12 cellular contexts compared by ENCODE assay signal in the genomic region with DNA sequence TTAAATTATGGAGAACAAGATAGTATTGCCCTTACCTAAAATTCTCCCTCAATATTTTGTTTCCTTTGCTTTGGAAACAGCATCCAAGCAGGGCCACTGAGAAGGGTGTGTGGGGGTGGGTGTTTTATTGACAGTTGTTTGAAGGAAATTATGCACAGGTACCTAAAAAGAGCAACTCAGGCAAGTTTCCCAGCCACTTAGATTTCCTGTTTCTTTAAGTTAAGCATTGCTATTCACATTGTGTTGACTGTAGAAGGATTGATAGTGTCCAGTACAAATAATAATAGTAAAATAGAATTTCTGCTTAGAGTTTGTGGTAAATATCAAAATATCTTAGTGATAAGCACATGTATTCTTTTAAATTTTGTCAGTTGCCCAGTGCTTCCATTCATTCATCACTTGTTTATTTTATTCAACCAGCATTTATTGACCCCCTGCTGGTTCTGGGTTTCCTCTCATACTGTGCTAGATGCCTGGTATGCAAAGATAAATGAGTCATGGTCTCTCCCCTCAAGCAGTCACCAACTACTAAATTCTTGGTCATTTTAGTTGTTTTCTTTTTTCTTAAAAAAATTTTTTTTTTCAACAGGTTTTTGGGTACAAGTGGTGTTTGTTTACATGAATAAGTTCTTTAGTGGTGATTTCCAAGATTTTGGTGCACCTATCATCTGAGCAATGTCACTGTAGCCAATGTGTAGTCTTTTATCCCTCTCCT. TPM values are rescaled to one million over a fixed set of nuclear protein-coding genes. Genes with fewer than 3 reads are reported as not detected.
DNase-seq lines count a peak whose midpoint lies in the region; ATAC-seq, FAIRE-seq and TF ChIP-seq lines count a peak whose summit lies in the region.
"Had no signal": no experiment of that assay in that cellular context is flagged by ENCODE, and none has a peak within 500 bp of the region (broad histone marks: within the 10 kb centered on the region; RNA-seq: fewer than 3 reads in every experiment).

No MANE protein-coding gene starts in this region.

- H3K4me1 ChIP-seq in PC-3 (ENCODE audit: insufficient read depth, low read length) (peaks cover 29% of the 10 kb centered on the region), endothelial cell of umbilical vein (ENCODE audit: control insufficient read depth, extremely low read depth, insufficient read depth, low read length) (peaks cover 21% of the 10 kb centered on the region)
- H3K4me1 ChIP-seq: upper lobe of right lung had no signal

- no peaks in the 10 kb centered on the region for H3K9me3 ChIP-seq in PC-3 (ENCODE audit: low read length)
- H3K9me3 ChIP-seq in endothelial cell of umbilical vein (replicated peaks; ENCODE audit: control insufficient read depth, insufficient read depth, low read length) = no peaks in the 10 kb centered on the region
- H3K9me3 ChIP-seq: upper lobe of right lung had no signal

- no peaks in the 10 kb centered on the region for H3K9me3 Mint-ChIP-seq in activated CD4-positive, alpha-beta T cell treated with anti-CD3 and anti-CD28 coated beads for 36 hours (ENCODE audit: low read depth)
- peaks cover 3% of the 10 kb centered on the region for H3K9me3 Mint-ChIP-seq in activated CD4-positive, alpha-beta T cell treated with anti-CD3 and anti-CD28 coated beads, Interleukin-2, amount 10 ng/mL, durations not matched to agents 7 days and 5 days
- H3K9me3 Mint-ChIP-seq in effector memory CD8-positive, alpha-beta T cell = no peaks in the 10 kb centered on the region

- H3K79me2 ChIP-seq in PC-3 (ENCODE audit: low read length) (peaks cover 52% of the 10 kb centered on the region), endothelial cell of umbilical vein (ENCODE audit: control insufficient read depth, insufficient read depth, low read length) (peaks cover 2% of the 10 kb centered on the region)

- H3K4me1 Mint-ChIP-seq in activated CD4-positive, alpha-beta T cell treated with anti-CD3 and anti-CD28 coated beads for 36 hours = peaks cover 31% of the 10 kb centered on the region
- peaks cover 1% of the 10 kb centered on the region for H3K4me1 Mint-ChIP-seq in activated CD4-positive, alpha-beta T cell treated with anti-CD3 and anti-CD28 coated beads, Interleukin-2, amount 10 ng/mL, durations not matched to agents 7 days and 5 days
- H3K4me1 Mint-ChIP-seq in effector memory CD8-positive, alpha-beta T cell (ENCODE audit: low read depth in 2 of 2) = peaks cover 13 to 25% of the 10 kb centered on the region in 2 donors

- H3K27me3 ChIP-seq in PC-3 (ENCODE audit: low read length) (no peaks in the 10 kb centered on the region), endothelial cell of umbilical vein (ENCODE audit: control insufficient read depth in 2 of 2, insufficient read depth in 2 of 2, low read length in 2 of 2) (no peaks in the 10 kb centered on the region)
- H3K27me3 ChIP-seq: BLaER1 treated with 17β-estradiol and CSF1 and Interleukin-3, amounts not matched to agents 10 nM and 100 nM; upper lobe of right lung had no signal

- TF ChIP-seq CTCF in PC-3 (conservative IDR thresholded peaks at IDR 0.05; ENCODE audit: low read depth, low read length) (no peak), endothelial cell of umbilical vein (IDR thresholded peaks at IDR 0.05; ENCODE audit: extremely low read depth in 1 of 2, insufficient read depth in 1 of 2, low read depth in 1 of 2, low read length in 2 of 2) (no peak), GM13976 (IDR thresholded peaks at IDR 0.05; ENCODE audit: borderline replicate concordance, control extremely low read depth, extremely low read depth, insufficient read depth, missing control alignments) (no peak)

- H3K9ac ChIP-seq in PC-3 (ENCODE audit: low read length) (peak overlapping the region; percentile 27), endothelial cell of umbilical vein (replicated peaks; ENCODE audit: extremely low read depth, insufficient read depth, low read length) (peak overlapping the region; percentile 9)
- H3K9ac ChIP-seq: BLaER1 treated with 17β-estradiol and CSF1 and Interleukin-3, amounts not matched to agents 10 nM and 100 nM had no signal

- H3K36me3 Mint-ChIP-seq in activated CD4-positive, alpha-beta T cell treated with anti-CD3 and anti-CD28 coated beads for 36 hours (ENCODE audit: low read depth) = no peaks in the 10 kb centered on the region
- H3K36me3 Mint-ChIP-seq in activated CD4-positive, alpha-beta T cell treated with anti-CD3 and anti-CD28 coated beads, Interleukin-2, amount 10 ng/mL, durations not matched to agents 7 days and 5 days (ENCODE audit: low read depth) = peaks cover 2% of the 10 kb centered on the region
- H3K36me3 Mint-ChIP-seq in effector memory CD8-positive, alpha-beta T cell (ENCODE audit: insufficient read depth) = no peaks in the 10 kb centered on the region

- H3K4me2 ChIP-seq in PC-3 (ENCODE audit: low read length) = peak overlapping the region; percentile 68
- H3K4me2 ChIP-seq in endothelial cell of umbilical vein (ENCODE audit: insufficient read depth, low read length) = peak overlapping the region; percentile 50
- H3K4me2 ChIP-seq: BLaER1 treated with 17β-estradiol and CSF1 and Interleukin-3, amounts not matched to agents 10 nM and 100 nM had no signal

- no peak overlapping the region for H3K27ac Mint-ChIP-seq in activated CD4-positive, alpha-beta T cell treated with anti-CD3 and anti-CD28 coated beads for 36 hours
- no peak overlapping the region for H3K27ac Mint-ChIP-seq in activated CD4-positive, alpha-beta T cell treated with anti-CD3 and anti-CD28 coated beads, Interleukin-2, amount 10 ng/mL, durations not matched to agents 7 days and 5 days
- H3K27ac Mint-ChIP-seq in effector memory CD8-positive, alpha-beta T cell = no peak overlapping the region

- POLR2A ChIA-PET in activated CD4-positive, alpha-beta T cell treated with anti-CD3 and anti-CD28 coated beads for 36 hours (lab: Charles Lee) = no interaction called here
- POLR2A ChIA-PET in activated CD4-positive, alpha-beta T cell treated with anti-CD3 and anti-CD28 coated beads, Interleukin-2, amount 10 ng/mL, durations not matched to agents 7 days and 5 days (lab: Charles Lee) = no interaction called here
- POLR2A ChIA-PET in PC-3 (lab: Charles Lee; ENCODE audit: unreplicated experiment) (no interaction called here), endothelial cell of umbilical vein (lab: Charles Lee) (no interaction called here)

- no peaks in the 10 kb centered on the region for H3K9me2 ChIP-seq in PC-3 (replicated peaks; ENCODE audit: low read length)

- peak; percentile 55 for FAIRE-seq in endothelial cell of umbilical vein (lab: Jason Lieb, UNC)
- FAIRE-seq in urothelium cell line (lab: Jason Lieb, UNC) = no peak

- TF ChIP-seq POLR2A in endothelial cell of umbilical vein (IDR thresholded peaks at IDR 0.05; ENCODE audit: low read depth, low read length) = no peak

- ATAC-seq in activated CD4-positive, alpha-beta T cell treated with anti-CD3 and anti-CD28 coated beads for 36 hours = peak; percentile 49
- ATAC-seq in PC-3 = peak; percentile 70
- no peak for ATAC-seq in effector memory CD8-positive, alpha-beta T cell (replicated peaks)
- ATAC-seq: upper lobe of right lung had no signal

- no peak overlapping the region for H3K4me3 Mint-ChIP-seq in activated CD4-positive, alpha-beta T cell treated with anti-CD3 and anti-CD28 coated beads for 36 hours
- H3K4me3 Mint-ChIP-seq in activated CD4-positive, alpha-beta T cell treated with anti-CD3 and anti-CD28 coated beads, Interleukin-2, amount 10 ng/mL, durations not matched to agents 7 days and 5 days = no peak overlapping the region
- H3K4me3 Mint-ChIP-seq in effector memory CD8-positive, alpha-beta T cell = no peak overlapping the region
- H3K4me3 Mint-ChIP-seq: nephron had no signal

- no peaks in the 10 kb centered on the region for H3K27me3 Mint-ChIP-seq in activated CD4-positive, alpha-beta T cell treated with anti-CD3 and anti-CD28 coated beads for 36 hours
- H3K27me3 Mint-ChIP-seq in activated CD4-positive, alpha-beta T cell treated with anti-CD3 and anti-CD28 coated beads, Interleukin-2, amount 10 ng/mL, durations not matched to agents 7 days and 5 days = no peaks in the 10 kb centered on the region
- H3K27me3 Mint-ChIP-seq in effector memory CD8-positive, alpha-beta T cell = no peaks in the 10 kb centered on the region

- H3K36me3 ChIP-seq in PC-3 (ENCODE audit: low read depth, low read length) (no peaks in the 10 kb centered on the region), endothelial cell of umbilical vein (ENCODE audit: control insufficient read depth in 2 of 2, extremely low read depth in 1 of 2, insufficient read depth in 2 of 2, low read length in 2 of 2) (no peaks in the 10 kb centered on the region)
- H3K36me3 ChIP-seq: upper lobe of right lung had no signal

- H2AFZ ChIP-seq in PC-3 (ENCODE audit: low read length) (no peak overlapping the region), endothelial cell of umbilical vein (ENCODE audit: low read depth, low read length) (no peak overlapping the region)

- dilution Hi-C loops in endothelial cell of umbilical vein (cut with MboI; ENCODE audit: extremely low pct_ligation_motif_present, low sequenced_read_pairs) = no loop called here

- CTCF ChIA-PET in activated CD4-positive, alpha-beta T cell treated with anti-CD3 and anti-CD28 coated beads for 36 hours (lab: Charles Lee) = interaction anchor here (0.8 kb wide), 1 partner anchor 13 kb away, joined by 3 read pairs; no protein-coding TSS in a partner anchor
- CTCF ChIA-PET in activated CD4-positive, alpha-beta T cell treated with anti-CD3 and anti-CD28 coated beads, Interleukin-2, amount 10 ng/mL, durations not matched to agents 7 days and 5 days (lab: Charles Lee) = no interaction called here
- CTCF ChIA-PET in PC-3 (lab: Charles Lee) = no interaction called here
- CTCF ChIA-PET in endothelial cell of umbilical vein (lab: Charles Lee) = no interaction called here

- H3F3A ChIP-seq in PC-3 (ENCODE audit: low read length, unreplicated experiment) = no peaks in the 10 kb centered on the region

- no peaks in the 10 kb centered on the region for H3K9me1 ChIP-seq in endothelial cell of umbilical vein (replicated peaks; ENCODE audit: control insufficient read depth, extremely low read depth, insufficient read depth, low read length)

- in situ Hi-C loops in GM13976 (cut with MboI; ENCODE audit: low sequenced_read_pairs, unreplicated experiment) = no loop called here

- intact Hi-C loops in activated CD4-positive, alpha-beta T cell treated with anti-CD3 and anti-CD28 coated beads for 36 hours (cut with DNase I, micrococcal nuclease) = no loop called here
- intact Hi-C loops in PC-3 (cut with micrococcal nuclease) (no loop called here), endothelial cell of umbilical vein (cut with micrococcal nuclease) (loop anchor here (2.0 kb wide), 2 partner anchors 34 to 50 kb away; a partner anchor contains a TSS)

- BruUV-seq in PC-3 (replicated peaks; lab: Mats Ljungman, UMichigan) (no TSS peak), endothelial cell of umbilical vein (replicated peaks; lab: Mats Ljungman, UMichigan) (no TSS peak)

- H3K4me3 ChIP-seq in PC-3 (ENCODE audit: low read length) = peak overlapping the region; percentile 9; the same call in 1 of the 2 replicates
- H3K4me3 ChIP-seq in endothelial cell of umbilical vein (replicated peaks in 1 of 3; ENCODE audit: insufficient read depth in 1 of 3, low read depth in 1 of 3, low read length in 3 of 3) = no peak overlapping the region
- H3K4me3 ChIP-seq: BLaER1 treated with 17β-estradiol and CSF1 and Interleukin-3, amounts not matched to agents 10 nM and 100 nM; upper lobe of right lung had no signal

- H4K20me1 ChIP-seq in PC-3 (ENCODE audit: low read length) (no peaks in the 10 kb centered on the region), endothelial cell of umbilical vein (replicated peaks; ENCODE audit: control insufficient read depth, extremely low read depth, insufficient read depth, low read length) (no peaks in the 10 kb centered on the region)

- H3K27ac ChIP-seq in PC-3 (ENCODE audit: low read length) (peak overlapping the region; percentile 81), endothelial cell of umbilical vein (ENCODE audit: insufficient read depth, low read depth, low read length) (peak overlapping the region; percentile 48)
- H3K27ac ChIP-seq: BLaER1 treated with 17β-estradiol and CSF1 and Interleukin-3, amounts not matched to agents 10 nM and 100 nM; upper lobe of right lung had no signal

- DNase-seq in activated CD4-positive, alpha-beta T cell treated with anti-CD3 and anti-CD28 coated beads for 36 hours = no peak
- no peak for DNase-seq in activated CD4-positive, alpha-beta T cell treated with anti-CD3 and anti-CD28 coated beads, Interleukin-2, amount 10 ng/mL, durations not matched to agents 7 days and 5 days
- DNase-seq in PC-3 = peak; percentile 59
- DNase-seq in endothelial cell of umbilical vein (ENCODE audit: low read depth, low spot score) = peak; percentile 83
- DNase-seq in urothelium cell line (ENCODE audit: low spot score) = peak; percentile 37
- no peak for DNase-seq in T-helper 1 cell
- DNase-seq in GM13976 (ENCODE audit: low spot score) = no peak
- no peak for DNase-seq in effector memory CD8-positive, alpha-beta T cell
- DNase-seq: Kasumi-1, upper lobe of right lung had no signal

RNA-seq across cellular contexts. Expression of a gene that starts 50.0 kb away (rescaled TPM):
- 10 to 100 TPM; 11.4 to 15.1 TPM for total RNA-seq in activated CD4-positive, alpha-beta T cell treated with anti-CD3 and anti-CD28 coated beads for 36 hours
- total RNA-seq in activated CD4-positive, alpha-beta T cell treated with anti-CD3 and anti-CD28 coated beads, Interleukin-2, amount 10 ng/mL, durations not matched to agents 7 days and 5 days = 10 to 100 TPM; 21.6 to 23.6 TPM
- total RNA-seq in PC-3 (2014; rRNA removed) (13.8 and 16.3 TPM in 2 replicates), endothelial cell of umbilical vein (54.6 and 63.3 TPM in 2 replicates)
- polyA plus RNA-seq in endothelial cell of umbilical vein = 14.2 and 19.6 TPM in 2 replicates
- polyA plus RNA-seq in endothelial cell of umbilical vein (2011; cell fraction: cytosol; rRNA removed) = 20.5 and 20.6 TPM in 2 replicates
- 40.6 and 59.9 TPM in 2 replicates for polyA plus RNA-seq in endothelial cell of umbilical vein (2011; cell fraction: nucleus; rRNA removed)
- 34.9 and 66.0 TPM in 2 replicates for polyA plus RNA-seq in endothelial cell of umbilical vein (2012)
- polyA minus RNA-seq in endothelial cell of umbilical vein = 48.5 and 57.0 TPM in 2 replicates
- 8.4 TPM for polyA minus RNA-seq in endothelial cell of umbilical vein (2011; cell fraction: cytosol; rRNA and poly(A)+ RNA removed)
- polyA minus RNA-seq in endothelial cell of umbilical vein (2011; cell fraction: nucleus; rRNA and poly(A)+ RNA removed) = 45.2 and 73.6 TPM in 2 replicates

Comparison
In these comparisons a context has a peak if more than half of its experiments do, and no peak if none do; other contexts are left out.
1. DNase-seq: peak in PC-3 (single experiment), endothelial cell of umbilical vein (single experiment) and urothelium cell line (single experiment); none in activated CD4-positive, alpha-beta T cell treated with anti-CD3 and anti-CD28 coated beads for 36 hours (single experiment), activated CD4-positive, alpha-beta T cell treated with anti-CD3 and anti-CD28 coated beads, Interleukin-2, amount 10 ng/mL, durations not matched to agents 7 days and 5 days (single experiment), T-helper 1 cell (0 of 5), GM13976 (single experiment) and effector memory CD8-positive, alpha-beta T cell (0 of 3).